Comparison of ENCODE assay signal across 8 cellular contexts in the genomic region with DNA sequence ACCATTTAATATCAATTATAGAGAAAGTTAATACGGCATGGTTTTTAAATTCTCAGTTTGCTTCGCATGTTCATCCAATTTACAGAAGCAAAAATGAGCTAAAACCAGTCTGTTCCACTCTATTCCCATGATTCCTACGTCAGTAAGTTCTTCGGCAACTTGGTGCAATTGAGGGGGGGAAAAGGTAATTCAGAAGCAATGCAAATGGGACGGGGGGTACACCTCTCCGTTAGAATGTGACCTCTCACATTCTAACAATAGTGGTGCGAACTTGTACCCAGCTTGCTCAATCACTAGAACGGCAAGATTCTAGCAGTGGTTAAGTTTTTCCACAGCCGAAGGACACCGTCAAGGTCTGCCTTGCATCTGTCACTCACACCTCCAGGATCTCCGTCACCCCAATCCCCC. TPM values are rescaled to one million over a fixed set of nuclear protein-coding genes. Genes with fewer than 3 reads are reported as not detected.
DNase-seq lines count a peak whose midpoint lies in the region; ATAC-seq and TF ChIP-seq lines count a peak whose summit lies in the region.

No MANE protein-coding gene starts in this region.

- no peak for TF ChIP-seq CTCF in neural crest cell (conservative IDR thresholded peaks at IDR 0.05)

- H3K36me3 ChIP-seq in SJSA1, result peaks cover 4% of the 10 kb centered on the region; the same call in 1 of the 2 replicates

- H3K27ac Mint-ChIP-seq in neural crest cell (ENCODE audit: unreplicated experiment), result no peak overlapping the region

- no peaks in the 10 kb centered on the region for H3K9me3 ChIP-seq in SJSA1 (replicated peaks)

- ATAC-seq in GM21619 (IDR thresholded peaks at IDR 0.05; ENCODE audit: unreplicated experiment) (no peak), GM21529 (IDR thresholded peaks at IDR 0.05; ENCODE audit: unreplicated experiment) (no peak)

- H3K9me3 Mint-ChIP-seq in neural crest cell, result no peaks in the 10 kb centered on the region

- no peaks in the 10 kb centered on the region for H3K27me3 ChIP-seq in SJSA1 (replicated peaks)

- no peak overlapping the region for H3K27ac ChIP-seq in SJSA1

- H3K4me1 Mint-ChIP-seq in neural crest cell, result peaks cover 14% of the 10 kb centered on the region

- peak; percentile 3 to 8 for DNase-seq in activated CD8-positive, alpha-beta memory T cell treated with anti-CD3 and anti-CD28 coated beads for 1 hour (ENCODE audit: extremely low read depth in 1 of 2, low read depth in 1 of 2)
- DNase-seq in activated CD8-positive, alpha-beta memory T cell treated with anti-CD3 and anti-CD28 coated beads, Interleukin-2, amount 50 U/mL, for 48 hours, result no peak
- no peak for DNase-seq in SJSA1 (ENCODE audit: low read depth in 1 of 2, low spot score in 2 of 2)
- peak; percentile 66 to 76 for DNase-seq in erythroblast (lab: John Stamatoyannopoulos, UW)
- no peak for DNase-seq in neural crest cell (ENCODE audit: low read depth, low spot score)
- no peak for DNase-seq in NCI-H2081 treated with DMSO at 0.1 percent for 48 hours (lab: John Stamatoyannopoulos, UW)

- no peaks in the 10 kb centered on the region for H3K36me3 Mint-ChIP-seq in neural crest cell (ENCODE audit: low read depth)

- peaks cover 32% of the 10 kb centered on the region for H3K27me3 Mint-ChIP-seq in neural crest cell (ENCODE audit: low read depth)

- peak overlapping the region; percentile 88 for H3K4me3 Mint-ChIP-seq in neural crest cell

- TF ChIP-seq POLR2A in erythroblast (IDR thresholded peaks at IDR 0.05; ENCODE audit: low read length), result no peak

- peaks cover 19% of the 10 kb centered on the region for H3K4me1 ChIP-seq in SJSA1 (replicated peaks)

- peak overlapping the region; percentile 97 for H3K4me3 ChIP-seq in SJSA1

RNA-seq across cellular contexts. Expression of gene PLA2G12A, which starts 0.7 kb away (rescaled TPM):
- total RNA-seq in SJSA1 (2014; rRNA removed; shearing (Covaris generic)), result 15.0 and 15.5 TPM in 2 replicates
- 13.5 and 15.5 TPM in 2 replicates for total RNA-seq in neural crest cell

RNA-seq across cellular contexts. Expression of gene CASP6, which starts 25.9 kb away (rescaled TPM):
- total RNA-seq in SJSA1 (2014; rRNA removed; shearing (Covaris generic)), result 28.4 and 47.9 TPM in 2 replicates
- total RNA-seq in neural crest cell, result 25.4 and 28.0 TPM in 2 replicates

Comparison
In these comparisons a context has a peak if more than half of its experiments do, and no peak if none do; other contexts are left out.
1. DNase-seq: peak in activated CD8-positive, alpha-beta memory T cell treated with anti-CD3 and anti-CD28 coated beads for 1 hour (2 of 2) and erythroblast (2 of 2); none in activated CD8-positive, alpha-beta memory T cell treated with anti-CD3 and anti-CD28 coated beads, Interleukin-2, amount 50 U/mL, for 48 hours (single experiment), SJSA1 (0 of 2), neural crest cell (single experiment) and NCI-H2081 treated with DMSO at 0.1 percent for 48 hours (single experiment).